21 cellular contexts compared by ENCODE assay signal in the genomic region with DNA sequence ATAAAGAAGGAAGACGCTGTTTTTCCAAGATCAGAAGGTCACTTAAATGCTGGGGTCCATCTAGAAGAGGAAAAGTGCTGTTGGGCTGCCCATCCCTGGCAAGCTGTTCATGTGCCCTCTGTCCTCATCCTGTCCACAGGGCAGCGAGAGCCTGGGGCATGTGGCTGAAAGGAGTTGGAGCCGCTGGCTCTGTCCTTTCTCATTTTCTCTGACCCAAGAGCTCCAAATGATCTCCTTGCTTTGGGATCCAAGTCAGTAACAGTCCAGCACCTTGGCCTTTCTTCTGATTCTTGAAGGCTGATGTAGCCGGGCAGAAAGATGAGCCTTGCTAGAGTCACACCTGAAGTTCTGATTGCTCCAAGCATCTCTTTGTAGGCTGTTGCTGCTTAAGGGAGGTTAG. TPM values are rescaled to one million over a fixed set of nuclear protein-coding genes. Genes with fewer than 3 reads are reported as not detected.
A peak's percentile ranks its signal among the peaks of the same experiment; 100 is the strongest.
DNase-seq lines count a peak whose midpoint lies in the region; ATAC-seq and TF ChIP-seq lines count a peak whose summit lies in the region.
"Had no signal": no experiment of that assay in that cellular context is flagged by ENCODE, and none has a peak within 500 bp of the region (broad histone marks: within the 10 kb centered on the region; RNA-seq: fewer than 3 reads in every experiment).

No MANE protein-coding gene starts in this region.

- H3K27ac ChIP-seq in testis, result no peak overlapping the region
- H3K27ac ChIP-seq: BLaER1 had no signal

- no peak for ATAC-seq in activated T-cell treated with anti-CD3 and anti-CD28 coated beads, Interleukin-2, amount 50 U/mL, for 72 hours (replicated peaks in 1 of 2)
- no peak for ATAC-seq in HG02938 (IDR thresholded peaks at IDR 0.05; ENCODE audit: unreplicated experiment)

- H3K4me1 ChIP-seq in testis, result no peaks in the 10 kb centered on the region
- H3K4me1 ChIP-seq: BLaER1 had no signal

- H3K36me3 Mint-ChIP-seq in dendritic cell treated with granulocyte-macrophage colony-stimulating factor and Interleukin-4, amounts not matched to agents 40 ng/mL and 50 ng/mL, for 4 days (ENCODE audit: low read depth), result peaks cover 65% of the 10 kb centered on the region
- H3K36me3 Mint-ChIP-seq in activated T-cell treated with anti-CD3 and anti-CD28 coated beads, Interleukin-2, amount 50 U/mL, for 72 hours (ENCODE audit: insufficient read depth in 2 of 2), result no peaks in the 10 kb centered on the region

- H3K9me3 ChIP-seq in testis, result no peaks in the 10 kb centered on the region
- H3K9me3 ChIP-seq: BLaER1, MG63 had no signal

- H3K4me3 ChIP-seq in testis, result no peak overlapping the region
- H3K4me3 ChIP-seq: BLaER1, MG63 had no signal

- no peaks in the 10 kb centered on the region for H3K27me3 ChIP-seq in testis
- H3K27me3 ChIP-seq: BLaER1, MG63 had no signal

- TF ChIP-seq CTCF in testis (IDR thresholded peaks at IDR 0.05), result no peak

- H3K4me1 Mint-ChIP-seq in dendritic cell treated with granulocyte-macrophage colony-stimulating factor and Interleukin-4, amounts not matched to agents 40 ng/mL and 50 ng/mL, for 4 days (ENCODE audit: low read depth), result peaks cover 18% of the 10 kb centered on the region
- H3K4me1 Mint-ChIP-seq in activated T-cell treated with anti-CD3 and anti-CD28 coated beads, Interleukin-2, amount 50 U/mL, for 72 hours (ENCODE audit: low read depth), result peaks cover 10% of the 10 kb centered on the region

- DNase-seq in activated CD8-positive, alpha-beta memory T cell treated with anti-CD3 and anti-CD28 coated beads, Interleukin-2, amount 50 U/mL, for 48 hours, result peak; percentile 13
- DNase-seq in activated CD8-positive, alpha-beta memory T cell treated with anti-CD3 and anti-CD28 coated beads for 24 hours, result no peak
- DNase-seq in mesenteric fat pad (ENCODE audit: low spot score), result peak; percentile 59
- peak; percentile 0 for DNase-seq in testis
- DNase-seq in activated T-cell treated with anti-CD3 and anti-CD28 coated beads, Interleukin-2, amount 50 U/mL, for 72 hours, result no peak
- DNase-seq in stimulated activated CD4-positive, alpha-beta T cell treated with anti-CD3 and anti-CD28 coated beads, Interleukin-2, amount 100 ng/mL, for 24 hours, result no peak
- DNase-seq: CD4-positive, alpha-beta T cell; H9; IMR-90; KG1; MG63; NCI-H1105 treated with DMSO at 0.1 percent for 48 hours; NCI-H146; NCI-H1930; NCI-H526 treated with DMSO at 0.1 percent for 48 hours; RPMI8226; SHP77 had no signal

- H3K4me3 Mint-ChIP-seq in dendritic cell treated with granulocyte-macrophage colony-stimulating factor and Interleukin-4, amounts not matched to agents 40 ng/mL and 50 ng/mL, for 4 days, result no peak overlapping the region
- no peak overlapping the region for H3K4me3 Mint-ChIP-seq in activated T-cell treated with anti-CD3 and anti-CD28 coated beads, Interleukin-2, amount 50 U/mL, for 72 hours
- H3K4me3 Mint-ChIP-seq: CD4-positive, alpha-beta T cell; H9 had no signal

- WGBS in testis, 2 donors, result 89 to 96% methylated on average over 4 of the region's 4 CpGs

- peak overlapping the region; percentile 77 for H3K27ac Mint-ChIP-seq in dendritic cell treated with granulocyte-macrophage colony-stimulating factor and Interleukin-4, amounts not matched to agents 40 ng/mL and 50 ng/mL, for 4 days
- no peak overlapping the region for H3K27ac Mint-ChIP-seq in activated T-cell treated with anti-CD3 and anti-CD28 coated beads, Interleukin-2, amount 50 U/mL, for 72 hours
- H3K27ac Mint-ChIP-seq: CD4-positive, alpha-beta T cell had no signal

- no peaks in the 10 kb centered on the region for H3K27me3 Mint-ChIP-seq in dendritic cell treated with granulocyte-macrophage colony-stimulating factor and Interleukin-4, amounts not matched to agents 40 ng/mL and 50 ng/mL, for 4 days
- no peaks in the 10 kb centered on the region for H3K27me3 Mint-ChIP-seq in activated T-cell treated with anti-CD3 and anti-CD28 coated beads, Interleukin-2, amount 50 U/mL, for 72 hours (ENCODE audit: low read depth)
- H3K27me3 Mint-ChIP-seq: CD4-positive, alpha-beta T cell had no signal

- intact Hi-C loops in dendritic cell treated with granulocyte-macrophage colony-stimulating factor and Interleukin-4, amounts not matched to agents 40 ng/mL and 50 ng/mL, for 4 days (cut with micrococcal nuclease), result no loop called here
- intact Hi-C loops in testis (cut with DNase I; ENCODE audit: low total_unique reads), result no loop called here

- TF ChIP-seq POLR2A in testis (IDR thresholded peaks at IDR 0.05), result no peak

- no peaks in the 10 kb centered on the region for H3K9me3 Mint-ChIP-seq in dendritic cell treated with granulocyte-macrophage colony-stimulating factor and Interleukin-4, amounts not matched to agents 40 ng/mL and 50 ng/mL, for 4 days
- H3K9me3 Mint-ChIP-seq in activated T-cell treated with anti-CD3 and anti-CD28 coated beads, Interleukin-2, amount 50 U/mL, for 72 hours, result no peaks in the 10 kb centered on the region
- H3K9me3 Mint-ChIP-seq: CD4-positive, alpha-beta T cell; H9 had no signal

- H3K36me3 ChIP-seq in testis (ENCODE audit: low read depth, missing control alignments), result no peaks in the 10 kb centered on the region
- H3K36me3 ChIP-seq: MG63 had no signal

RNA-seq across cellular contexts. Expression of a gene that starts 44.4 kb away (rescaled TPM):
- total RNA-seq in mesenteric fat pad, result not detected
- total RNA-seq in testis, result 10 to 100 TPM in 1 of 2 donors, 1 to 10 TPM in 1; 1.4 to 12.5 TPM
- 4.8 TPM for polyA plus RNA-seq in testis (ENCODE audit: insufficient read depth, low read depth, low replicate concordance)
- total RNA-seq in activated T-cell treated with anti-CD3 and anti-CD28 coated beads, Interleukin-2, amount 50 U/mL, for 72 hours, result not detected
- total RNA-seq: H9, IMR-90 had no signal
- polyA plus RNA-seq: AG04450, IMR-90 had no signal

RNA-seq across cellular contexts. Expression of a gene that starts 50.4 kb away (rescaled TPM):
- total RNA-seq in mesenteric fat pad, result 46.5 TPM
- total RNA-seq in testis, result 10 to 100 TPM; 48.9 to 55.5 TPM
- polyA plus RNA-seq in testis (ENCODE audit: insufficient read depth, low read depth, low replicate concordance), result 36.5 TPM
- 10 to 100 TPM; 72.2 to 72.5 TPM for total RNA-seq in activated T-cell treated with anti-CD3 and anti-CD28 coated beads, Interleukin-2, amount 50 U/mL, for 72 hours

Comparison
In these comparisons a context has a peak if more than half of its experiments do, and no peak if none do; other contexts are left out.
1. DNase-seq: peak in activated CD8-positive, alpha-beta memory T cell treated with anti-CD3 and anti-CD28 coated beads, Interleukin-2, amount 50 U/mL, for 48 hours (single experiment), mesenteric fat pad (single experiment) and testis (single experiment); none in activated CD8-positive, alpha-beta memory T cell treated with anti-CD3 and anti-CD28 coated beads for 24 hours (single experiment), activated T-cell treated with anti-CD3 and anti-CD28 coated beads, Interleukin-2, amount 50 U/mL, for 72 hours (0 of 2) and stimulated activated CD4-positive, alpha-beta T cell treated with anti-CD3 and anti-CD28 coated beads, Interleukin-2, amount 100 ng/mL, for 24 hours (0 of 2).